In genomic region chr13:76473552-76474134, GRCh38 we compare ENCODE assay signal across 7 cellular contexts.
DNase-seq lines count a peak whose midpoint lies in the region; ATAC-seq and TF ChIP-seq lines count a peak whose summit lies in the region.

No MANE protein-coding gene starts in this region.

- H3K36me3 ChIP-seq in adrenal gland (replicated peaks in 1 of 2) (no peaks in the 10 kb centered on the region), left ventricle myocardium inferior (no peaks in the 10 kb centered on the region)

- ATAC-seq in GM18498 (IDR thresholded peaks at IDR 0.05; ENCODE audit: unreplicated experiment) (peak; percentile 99), HG02623 (IDR thresholded peaks at IDR 0.05; ENCODE audit: unreplicated experiment) (peak; percentile 100)

- H3K4me3 ChIP-seq in adrenal gland, result no peak overlapping the region
- H3K4me3 ChIP-seq in left ventricle myocardium inferior, result no peak overlapping the region
- H3K4me3 ChIP-seq in retinal pigment epithelial cell (ENCODE audit: low read length), result no peak overlapping the region

- no peak overlapping the region for H3K27ac ChIP-seq in adrenal gland
- peak overlapping the region; percentile 44 for H3K27ac ChIP-seq in left ventricle myocardium inferior (replicated peaks)

- no peak for TF ChIP-seq POLR2A in adrenal gland (IDR thresholded peaks at IDR 0.05)

- no peaks in the 10 kb centered on the region for H3K4me1 ChIP-seq in adrenal gland (replicated peaks in 1 of 2)
- peaks cover 11% of the 10 kb centered on the region for H3K4me1 ChIP-seq in left ventricle myocardium inferior

- peak; percentile 76 to 93 (median 88) for TF ChIP-seq CTCF in adrenal gland (IDR thresholded peaks at IDR 0.05)
- peak; percentile 88 for TF ChIP-seq CTCF in left ventricle myocardium inferior (IDR thresholded peaks at IDR 0.05; ENCODE audit: borderline replicate concordance)
- TF ChIP-seq CTCF in retinal pigment epithelial cell (conservative IDR thresholded peaks at IDR 0.05; ENCODE audit: low read depth, low read length), result peak; percentile 73

- H3K27me3 ChIP-seq in adrenal gland (no peaks in the 10 kb centered on the region), left ventricle myocardium inferior (ENCODE audit: low read depth) (no peaks in the 10 kb centered on the region)

- H3K9me3 ChIP-seq in adrenal gland (replicated peaks in 1 of 3), result no peaks in the 10 kb centered on the region
- no peaks in the 10 kb centered on the region for H3K9me3 ChIP-seq in left ventricle myocardium inferior (replicated peaks)

- intact Hi-C loops in adrenal gland (cut with DNase I), result loop anchor here (5.0 kb wide), 1 partner anchor 601 kb away; no protein-coding TSS in a partner anchor
- intact Hi-C loops in left ventricle myocardium inferior (cut with micrococcal nuclease), result loop anchor here (2.0 to 10.0 kb wide), 2 partner anchors 249 to 601 kb away; no protein-coding TSS in a partner anchor

- DNase-seq in NCI-H1048 (lab: John Stamatoyannopoulos, UW), result peak; percentile 38
- DNase-seq in SW480 (ENCODE audit: low spot score), result peak; percentile 75
- DNase-seq in adrenal gland, result peak; percentile 66 to 89 (median 72)
- DNase-seq in left ventricle myocardium inferior, result peak; percentile 45
- DNase-seq in retinal pigment epithelial cell (ENCODE audit: low read depth), result peak; percentile 26
